In genomic region chr12:109378579-109378978, GRCh38 we compare ENCODE assay signal across 22 cellular contexts. TPM values are rescaled to one million over a fixed set of nuclear protein-coding genes. Genes with fewer than 3 reads are reported as not detected.
"Had no signal": no experiment of that assay in that cellular context is flagged by ENCODE, and none has a peak within 500 bp of the region (broad histone marks: within the 10 kb centered on the region; RNA-seq: fewer than 3 reads in every experiment).

No MANE protein-coding gene starts in this region.

- H3K4me3 ChIP-seq: dorsolateral prefrontal cortex, neural progenitor cell, ovary, right atrium auricular region, sigmoid colon, skin epidermis, stomach, thoracic aorta, transverse colon had no signal

- FAIRE-seq: islet of Langerhans had no signal

- DNase-seq: cortex of kidney; dorsolateral prefrontal cortex; effector CD8-positive, alpha-beta T cell; foreskin melanocyte; head of caudate nucleus; hippocampal formation; kidney glomerular epithelial cell; naive thymus-derived CD8-positive, alpha-beta T cell; nucleus accumbens; ovary; sigmoid colon; stimulated activated CD4-positive, alpha-beta T cell treated with anti-CD3 and anti-CD28 coated beads, Interleukin-12 subunit alpha, Interleukin-12 subunit beta, amount 100 ng/mL, for 4 hours; stimulated activated naive CD4-positive, alpha-beta T cell; stomach; substantia nigra; transverse colon had no signal

- H3K27me3 ChIP-seq: ovary, right atrium auricular region, sigmoid colon had no signal

- H3K4me1 ChIP-seq: right atrium auricular region, sigmoid colon, stomach, transverse colon had no signal

- H3K36me3 ChIP-seq: neural progenitor cell, ovary, right atrium auricular region, sigmoid colon, stomach, thoracic aorta, transverse colon had no signal

- H3K27ac ChIP-seq: dorsolateral prefrontal cortex, neural progenitor cell, ovary, right atrium auricular region, sigmoid colon, skin epidermis, stomach, thoracic aorta, transverse colon had no signal

- H3K4me2 ChIP-seq: neural progenitor cell had no signal

- H3K9ac ChIP-seq: neural progenitor cell had no signal

RNA-seq across cellular contexts. Expression of gene MYO1H, which starts 30.9 kb away (rescaled TPM):
- polyA plus RNA-seq: liver; naive thymus-derived CD8-positive, alpha-beta T cell had no signal
